13 cellular contexts compared by ENCODE assay signal in genomic region chr1:165903672-165904071, GRCh38.
DNase-seq lines count a peak whose midpoint lies in the region; ATAC-seq and TF ChIP-seq lines count a peak whose summit lies in the region.
"Had no signal": no experiment of that assay in that cellular context is flagged by ENCODE, and none has a peak within 500 bp of the region (broad histone marks: within the 10 kb centered on the region; RNA-seq: fewer than 3 reads in every experiment).

No MANE protein-coding gene starts in this region.

- H3K4me1 ChIP-seq in esophagus squamous epithelium, result peaks cover 32 to 59% (median 45%) of the 10 kb centered on the region in 3 donors

- H3K4me3 Mint-ChIP-seq in T-helper 2 cell treated with Interferon-gamma antibody and Interleukin-4, amounts not matched to agents 5 μg/mL and 100 μg/mL, for 36 hours, result no peak overlapping the region
- H3K4me3 Mint-ChIP-seq: activated B cell treated with CpG ODN at 0.5 μM for 24 hours; effector memory CD8-positive, alpha-beta T cell; stimulated activated memory B cell treated with anti-CD40 and anti-IgM and Interleukin-4, amounts not matched to agents 10 μg/mL and 1 μg/mL and 100 μg/mL, for 72 hours had no signal

- peaks cover 7% of the 10 kb centered on the region for H3K36me3 Mint-ChIP-seq in T-helper 2 cell treated with Interferon-gamma antibody and Interleukin-4, amounts not matched to agents 5 μg/mL and 100 μg/mL, for 36 hours (ENCODE audit: low read depth)

- TF ChIP-seq POLR2A in esophagus squamous epithelium (IDR thresholded peaks at IDR 0.05), result no peak

- no peaks in the 10 kb centered on the region for H3K27me3 Mint-ChIP-seq in T-helper 2 cell treated with Interferon-gamma antibody and Interleukin-4, amounts not matched to agents 5 μg/mL and 100 μg/mL, for 36 hours (ENCODE audit: low read depth)
- H3K27me3 Mint-ChIP-seq: activated B cell treated with CpG ODN at 0.5 μM for 24 hours; effector memory CD8-positive, alpha-beta T cell; stimulated activated memory B cell treated with anti-CD40 and anti-IgM and Interleukin-4, amounts not matched to agents 10 μg/mL and 1 μg/mL and 100 μg/mL, for 72 hours had no signal

- H3K9me3 Mint-ChIP-seq in T-helper 2 cell treated with Interferon-gamma antibody and Interleukin-4, amounts not matched to agents 5 μg/mL and 100 μg/mL, for 36 hours, result no peaks in the 10 kb centered on the region
- H3K9me3 Mint-ChIP-seq: activated B cell treated with CpG ODN at 0.5 μM for 24 hours; effector memory CD8-positive, alpha-beta T cell; stimulated activated memory B cell treated with anti-CD40 and anti-IgM and Interleukin-4, amounts not matched to agents 10 μg/mL and 1 μg/mL and 100 μg/mL, for 72 hours had no signal

- H3K27ac Mint-ChIP-seq in T-helper 2 cell treated with Interferon-gamma antibody and Interleukin-4, amounts not matched to agents 5 μg/mL and 100 μg/mL, for 36 hours, result peak overlapping the region; percentile 44
- H3K27ac Mint-ChIP-seq: activated B cell treated with CpG ODN at 0.5 μM for 24 hours; stimulated activated memory B cell treated with anti-CD40 and anti-IgM and Interleukin-4, amounts not matched to agents 10 μg/mL and 1 μg/mL and 100 μg/mL, for 72 hours had no signal

- no peak for DNase-seq in T-helper 2 cell treated with Interferon-gamma antibody and Interleukin-4, amounts not matched to agents 5 μg/mL and 100 μg/mL, for 36 hours (ENCODE audit: low spot score)
- DNase-seq in T-helper 2 cell (no peak), RPMI7951 (ENCODE audit: low read depth) (peak; percentile 86), esophagus squamous epithelium (lab: John Stamatoyannopoulos, UW) (no peak), ureter (ENCODE audit: low spot score) (peak; percentile 83), hippocampal formation (lab: John Stamatoyannopoulos, UW) (no peak)
- no peak for DNase-seq in stimulated activated naive CD4-positive, alpha-beta T cell (lab: John Stamatoyannopoulos, UW)
- DNase-seq: activated B cell treated with CpG ODN at 0.5 μM for 24 hours; effector memory CD8-positive, alpha-beta T cell; NCI-H82 had no signal

- no peak overlapping the region for H3K4me3 ChIP-seq in esophagus squamous epithelium
- H3K4me3 ChIP-seq: smooth muscle cell had no signal

- H3K4me1 Mint-ChIP-seq in T-helper 2 cell treated with Interferon-gamma antibody and Interleukin-4, amounts not matched to agents 5 μg/mL and 100 μg/mL, for 36 hours (ENCODE audit: low read depth), result peaks cover 16% of the 10 kb centered on the region
- H3K4me1 Mint-ChIP-seq: activated B cell treated with CpG ODN at 0.5 μM for 24 hours; stimulated activated memory B cell treated with anti-CD40 and anti-IgM and Interleukin-4, amounts not matched to agents 10 μg/mL and 1 μg/mL and 100 μg/mL, for 72 hours had no signal

- ATAC-seq in activated CD4-positive, CD25-positive, alpha-beta regulatory T cell treated with anti-CD3 and anti-CD28 coated beads, Interleukin-2, amount 50 U/mL, for 24 hours, result no peak
- ATAC-seq: effector memory CD8-positive, alpha-beta T cell; stimulated activated memory B cell treated with anti-CD40 and anti-IgM and Interleukin-4, amounts not matched to agents 10 μg/mL and 1 μg/mL and 100 μg/mL, for 72 hours had no signal

- H3K36me3 ChIP-seq in esophagus squamous epithelium, result peaks cover 0 to 39% (median 18%) of the 10 kb centered on the region in 3 donors

- no peaks in the 10 kb centered on the region for H3K27me3 ChIP-seq in esophagus squamous epithelium

- peak overlapping the region; percentile 39 to 77 (median 66) for H3K27ac ChIP-seq in esophagus squamous epithelium

- WGBS in esophagus squamous epithelium, 2 donors, result 20 to 25% methylated on average over 1 of the region's 1 CpG

- no peak for TF ChIP-seq CTCF in esophagus squamous epithelium (IDR thresholded peaks at IDR 0.05)

- no peaks in the 10 kb centered on the region for H3K9me3 ChIP-seq in esophagus squamous epithelium

- intact Hi-C loops in esophagus squamous epithelium (cut with DNase I), result no loop called here

Comparison
In these comparisons a context has a peak if more than half of its experiments do, and no peak if none do; other contexts are left out.
1. DNase-seq: peak in RPMI7951 (single experiment) and ureter (single experiment); none in T-helper 2 cell treated with Interferon-gamma antibody and Interleukin-4, amounts not matched to agents 5 μg/mL and 100 μg/mL, for 36 hours (single experiment), T-helper 2 cell (0 of 5), esophagus squamous epithelium (single experiment), stimulated activated naive CD4-positive, alpha-beta T cell (0 of 6) and hippocampal formation (0 of 2).